In genomic region chr10:33473688-33474087, GRCh38 we compare ENCODE assay signal across 39 cellular contexts.
"Had no signal": no experiment of that assay in that cellular context is flagged by ENCODE, and none has a peak within 500 bp of the region (broad histone marks: within the 10 kb centered on the region; RNA-seq: fewer than 3 reads in every experiment).

No MANE protein-coding gene starts in this region.

- H3K4me3 Mint-ChIP-seq: activated naive CD4-positive, alpha-beta T cell treated with anti-CD3 and anti-CD28 coated beads for 36 hours; activated naive CD4-positive, alpha-beta T cell treated with anti-CD3 and anti-CD28 coated beads, Interleukin-2, amount 10 ng/mL, durations not matched to agents 7 days and 5 days; activated naive CD4-positive, alpha-beta T cell treated with anti-CD3 and anti-CD28 coated beads, Interleukin-2, amount 50 U/mL, for 24 hours; activated naive CD8-positive, alpha-beta T cell; activated naive CD8-positive, alpha-beta T cell treated with anti-CD3 and anti-CD28 coated beads for 36 hours; activated naive CD8-positive, alpha-beta T cell treated with anti-CD3 and anti-CD28 coated beads, Interleukin-2, amount 10 ng/mL, durations not matched to agents 7 days and 5 days; activated naive CD8-positive, alpha-beta T cell treated with anti-CD3 and anti-CD28 coated beads, Interleukin-2, amount 50 U/mL, for 24 hours; activated T-cell treated with anti-CD3 and anti-CD28 coated beads, Interleukin-2, amount 50 U/mL, for 24 hours; activated T-cell treated with anti-CD3 and anti-CD28 coated beads, Interleukin-2, amount 50 U/mL, for 4 hours; activated T-cell treated with anti-CD3 and anti-CD28 coated beads, Interleukin-2, amount 50 U/mL, for 72 hours; activated T-helper 1 cell treated with anti-CD3 and anti-CD28 coated beads, Interleukin-12 subunit alpha, Interleukin-12 subunit beta, Interleukin-2, Interleukin-4 antibody, amounts not matched to agents 30 ng/mL and 10 ng/mL and 1 ng/mL, durations not matched to agents 14 hours and 24 hours and 36 hours; brain; central memory CD8-positive, alpha-beta T cell had no signal

- H3K36me3 ChIP-seq: adrenal gland, ascending aorta, brain microvascular endothelial cell, breast epithelium, cardiac muscle cell had no signal

- DNase-seq: activated effector memory CD4-positive, alpha-beta T cell treated with anti-CD3 and anti-CD28 coated beads, Interleukin-2, amount 50 U/mL, for 16 hours; activated effector memory CD4-positive, alpha-beta T cell treated with Interleukin-2 at 50 U/mL for 16 hours; activated gamma-delta T cell; activated gamma-delta T cell treated with Interleukin-2 at 50 U/mL for 16 hours; activated naive CD4-positive, alpha-beta T cell; activated naive CD4-positive, alpha-beta T cell treated with anti-CD3 and anti-CD28 coated beads for 36 hours; activated naive CD4-positive, alpha-beta T cell treated with anti-CD3 and anti-CD28 coated beads, Interleukin-2, amount 10 ng/mL, durations not matched to agents 7 days and 5 days; activated naive CD4-positive, alpha-beta T cell treated with anti-CD3 and anti-CD28 coated beads, Interleukin-2, amount 50 U/mL, for 16 hours; activated naive CD4-positive, alpha-beta T cell treated with Interleukin-2 at 50 U/mL for 16 hours; activated naive CD8-positive, alpha-beta T cell treated with anti-CD3 and anti-CD28 coated beads for 36 hours; activated naive CD8-positive, alpha-beta T cell treated with anti-CD3 and anti-CD28 coated beads, Interleukin-2, amount 10 ng/mL, durations not matched to agents 7 days and 5 days; activated naive CD8-positive, alpha-beta T cell treated with anti-CD3 and anti-CD28 coated beads, Interleukin-2, amount 50 U/mL, for 24 hours; activated T-cell treated with anti-CD3 and anti-CD28 coated beads, Interleukin-2, amount 50 U/mL, for 1 hour; activated T-cell treated with anti-CD3 and anti-CD28 coated beads, Interleukin-2, amount 50 U/mL, for 24 hours; activated T-cell treated with anti-CD3 and anti-CD28 coated beads, Interleukin-2, amount 50 U/mL, for 4 hours; activated T-cell treated with anti-CD3 and anti-CD28 coated beads, Interleukin-2, amount 50 U/mL, for 48 hours; activated T-cell treated with anti-CD3 and anti-CD28 coated beads, Interleukin-2, amount 50 U/mL, for 72 hours; adrenal gland; amniotic stem cell; amygdala; anterior cingulate cortex; aorta; body of pancreas; brain microvascular endothelial cell; caudate nucleus; central memory CD4-positive, alpha-beta T cell; cerebellar nuclear complex had no signal

- H3K9me3 Mint-ChIP-seq: activated naive CD4-positive, alpha-beta T cell treated with anti-CD3 and anti-CD28 coated beads for 36 hours; activated naive CD4-positive, alpha-beta T cell treated with anti-CD3 and anti-CD28 coated beads, Interleukin-2, amount 50 U/mL, for 24 hours; activated naive CD4-positive, alpha-beta T cell treated with anti-CD3 and anti-CD28 coated beads, Interleukin-2, amount 50 U/mL, for 72 hours; activated naive CD8-positive, alpha-beta T cell treated with anti-CD3 and anti-CD28 coated beads for 36 hours; activated naive CD8-positive, alpha-beta T cell treated with anti-CD3 and anti-CD28 coated beads, Interleukin-2, amount 50 U/mL, for 24 hours; activated T-cell treated with anti-CD3 and anti-CD28 coated beads, Interleukin-2, amount 50 U/mL, for 24 hours; activated T-helper 1 cell treated with anti-CD3 and anti-CD28 coated beads, Interleukin-12 subunit alpha, Interleukin-12 subunit beta, Interleukin-2, Interleukin-4 antibody, amounts not matched to agents 30 ng/mL and 10 ng/mL and 1 ng/mL, durations not matched to agents 14 hours and 24 hours and 36 hours; activated T-helper 2 cell treated with anti-CD3 and anti-CD28 coated beads, Interferon-gamma antibody, Interleukin-2, Interleukin-4, amounts not matched to agents 10 μg/mL and 5 μg/mL and 100 μg/mL, durations not matched to agents 14 hours and 24 hours and 36 hours; central memory CD8-positive, alpha-beta T cell had no signal

- H3K4me1 ChIP-seq: adrenal gland, ascending aorta, body of pancreas, breast epithelium had no signal

- H3K36me3 Mint-ChIP-seq: activated naive CD4-positive, alpha-beta T cell treated with anti-CD3 and anti-CD28 coated beads, Interleukin-2, amount 10 ng/mL, durations not matched to agents 7 days and 5 days; activated naive CD4-positive, alpha-beta T cell treated with anti-CD3 and anti-CD28 coated beads, Interleukin-2, amount 50 U/mL, for 24 hours; activated naive CD4-positive, alpha-beta T cell treated with anti-CD3 and anti-CD28 coated beads, Interleukin-2, amount 50 U/mL, for 72 hours; activated naive CD8-positive, alpha-beta T cell; activated naive CD8-positive, alpha-beta T cell treated with anti-CD3 and anti-CD28 coated beads for 36 hours; activated naive CD8-positive, alpha-beta T cell treated with anti-CD3 and anti-CD28 coated beads, Interleukin-2, amount 10 ng/mL, durations not matched to agents 7 days and 5 days; brain had no signal

- H3K4me3 ChIP-seq: adrenal gland, ascending aorta, body of pancreas, breast epithelium, cardiac muscle cell had no signal

- H3K9me3 ChIP-seq: adrenal gland, ascending aorta, body of pancreas, breast epithelium had no signal

- H3K27me3 ChIP-seq: adrenal gland, ascending aorta, body of pancreas, brain microvascular endothelial cell, breast epithelium, cardiac muscle cell had no signal

- ATAC-seq: activated naive CD8-positive, alpha-beta T cell treated with anti-CD3 and anti-CD28 coated beads, Interleukin-2, amount 50 U/mL, for 24 hours; body of pancreas had no signal

- H3K27ac Mint-ChIP-seq: activated naive CD4-positive, alpha-beta T cell treated with anti-CD3 and anti-CD28 coated beads for 36 hours; activated naive CD4-positive, alpha-beta T cell treated with anti-CD3 and anti-CD28 coated beads, Interleukin-2, amount 10 ng/mL, durations not matched to agents 7 days and 5 days; activated naive CD4-positive, alpha-beta T cell treated with anti-CD3 and anti-CD28 coated beads, Interleukin-2, amount 50 U/mL, for 24 hours; activated naive CD4-positive, alpha-beta T cell treated with anti-CD3 and anti-CD28 coated beads, Interleukin-2, amount 50 U/mL, for 72 hours; activated naive CD8-positive, alpha-beta T cell; activated naive CD8-positive, alpha-beta T cell treated with anti-CD3 and anti-CD28 coated beads for 36 hours; activated naive CD8-positive, alpha-beta T cell treated with anti-CD3 and anti-CD28 coated beads, Interleukin-2, amount 10 ng/mL, durations not matched to agents 7 days and 5 days; activated naive CD8-positive, alpha-beta T cell treated with anti-CD3 and anti-CD28 coated beads, Interleukin-2, amount 50 U/mL, for 24 hours; activated T-cell treated with anti-CD3 and anti-CD28 coated beads, Interleukin-2, amount 50 U/mL, for 24 hours; activated T-cell treated with anti-CD3 and anti-CD28 coated beads, Interleukin-2, amount 50 U/mL, for 72 hours; activated T-helper 1 cell treated with anti-CD3 and anti-CD28 coated beads, Interleukin-12 subunit alpha, Interleukin-12 subunit beta, Interleukin-2, Interleukin-4 antibody, amounts not matched to agents 30 ng/mL and 10 ng/mL and 1 ng/mL, durations not matched to agents 14 hours and 24 hours and 36 hours; activated T-helper 2 cell treated with anti-CD3 and anti-CD28 coated beads, Interferon-gamma antibody, Interleukin-2, Interleukin-4, amounts not matched to agents 10 μg/mL and 5 μg/mL and 100 μg/mL, durations not matched to agents 14 hours and 24 hours and 36 hours; brain had no signal

- H3K27me3 Mint-ChIP-seq: activated naive CD4-positive, alpha-beta T cell treated with anti-CD3 and anti-CD28 coated beads, Interleukin-2, amount 10 ng/mL, durations not matched to agents 7 days and 5 days; activated naive CD8-positive, alpha-beta T cell treated with anti-CD3 and anti-CD28 coated beads, Interleukin-2, amount 10 ng/mL, durations not matched to agents 7 days and 5 days; brain had no signal

- H3K27ac ChIP-seq: adrenal gland, ascending aorta, body of pancreas, brain microvascular endothelial cell, breast epithelium, cardiac muscle cell had no signal

- H3K4me1 Mint-ChIP-seq: activated naive CD4-positive, alpha-beta T cell treated with anti-CD3 and anti-CD28 coated beads, Interleukin-2, amount 10 ng/mL, durations not matched to agents 7 days and 5 days; activated naive CD4-positive, alpha-beta T cell treated with anti-CD3 and anti-CD28 coated beads, Interleukin-2, amount 50 U/mL, for 24 hours; activated naive CD8-positive, alpha-beta T cell treated with anti-CD3 and anti-CD28 coated beads for 36 hours; activated naive CD8-positive, alpha-beta T cell treated with anti-CD3 and anti-CD28 coated beads, Interleukin-2, amount 10 ng/mL, durations not matched to agents 7 days and 5 days; activated naive CD8-positive, alpha-beta T cell treated with anti-CD3 and anti-CD28 coated beads, Interleukin-2, amount 50 U/mL, for 24 hours; central memory CD8-positive, alpha-beta T cell had no signal

- FAIRE-seq: astrocyte, bronchial epithelial cell had no signal
